In the genomic region with DNA sequence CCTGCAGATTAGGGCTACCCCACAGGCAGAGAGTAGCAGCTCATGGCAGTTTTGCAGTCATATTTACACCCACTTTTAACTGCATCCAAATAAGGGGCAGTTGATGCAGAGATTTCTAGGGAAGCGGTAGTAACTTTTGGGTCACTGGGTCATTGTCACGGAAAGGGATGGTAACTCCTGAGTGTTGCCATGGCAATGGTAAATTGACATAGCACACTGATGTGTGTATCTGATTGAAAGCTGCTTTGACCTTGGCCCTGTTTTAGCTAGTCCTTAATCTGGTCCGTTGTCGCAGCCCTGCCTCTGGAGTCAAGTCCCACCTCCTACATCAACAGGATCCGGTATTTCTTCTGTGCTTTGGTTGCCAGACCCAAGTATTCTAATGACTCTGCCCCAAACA, we compare ENCODE assay signal across 7 cellular contexts.
"Had no signal": no experiment of that assay in that cellular context is flagged by ENCODE, and none has a peak within 500 bp of the region (broad histone marks: within the 10 kb centered on the region; RNA-seq: fewer than 3 reads in every experiment).

No MANE protein-coding gene starts in this region.

- H3K4me2 ChIP-seq: KMS-11 had no signal

- H3K27ac ChIP-seq: GM23248, KMS-11 had no signal

- H3K4me3 Mint-ChIP-seq: H9 had no signal

- DNase-seq: GM23248, GOT3, H9, HCEC 1CT, KBM-7 had no signal

- H2AFZ ChIP-seq: GM23248 had no signal

- FAIRE-seq: H54 had no signal

- H3K9ac ChIP-seq: GM23248, KMS-11 had no signal

- H3K4me3 ChIP-seq: GM23248 had no signal
